ENCODE assay signal across 2 cellular contexts in the genomic region with DNA sequence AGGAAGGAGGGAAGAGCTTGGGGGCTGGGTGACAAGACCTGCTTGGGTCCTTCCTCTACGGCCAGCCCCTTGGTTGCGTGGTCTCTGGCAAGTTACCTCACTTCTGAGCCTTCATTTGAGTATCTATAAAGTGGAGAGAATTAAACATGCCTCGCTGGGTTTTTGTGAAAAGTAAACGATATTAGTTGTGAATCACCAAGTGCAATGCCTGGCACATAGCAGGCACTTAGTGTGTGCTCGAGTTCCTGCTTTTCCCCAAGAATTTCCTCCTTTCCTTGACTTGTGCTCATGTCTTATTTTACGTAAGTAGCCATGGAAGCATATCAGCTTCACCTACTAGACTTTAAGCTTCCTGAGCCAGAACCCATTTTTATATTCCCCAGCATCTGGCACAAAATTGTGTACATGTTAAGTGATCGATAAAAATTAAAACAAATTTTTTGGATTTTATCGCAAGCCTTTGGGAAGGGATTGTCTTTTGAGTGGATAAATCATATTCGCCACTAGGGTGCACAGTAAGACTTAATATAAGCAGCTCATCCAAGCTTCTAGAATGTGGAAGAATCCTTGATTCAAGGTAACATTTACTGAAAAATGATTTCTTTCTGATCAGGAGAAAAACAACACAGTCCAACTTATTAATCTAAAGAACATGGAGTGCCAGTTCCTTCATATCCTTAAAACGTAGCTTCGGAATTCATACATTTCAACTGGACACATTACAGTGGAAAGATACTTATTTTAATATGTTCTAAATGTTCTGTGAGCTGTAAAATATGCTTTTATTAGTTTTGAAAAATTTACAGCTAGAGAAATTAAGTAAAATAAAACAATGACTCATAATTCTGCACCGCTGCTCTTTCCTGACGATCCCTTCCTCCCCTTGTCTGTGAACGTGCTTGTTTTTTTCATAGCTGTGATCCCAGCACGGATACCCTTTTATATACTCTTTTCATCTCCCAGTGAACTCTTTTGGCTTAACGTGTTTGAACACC.
TF ChIP-seq lines count a peak whose summit lies in the region.

No MANE protein-coding gene starts in this region.

TF ChIP-seq in HCT116, 20 proteins besides CTCF, POLR2A, EP300 and RAD21 (continued from another document):
- no peak for TF ChIP-seq ELF1 (IDR thresholded peaks at IDR 0.05; ENCODE audit: borderline replicate concordance, low read depth)
- no peak for TF ChIP-seq CBX3 (IDR thresholded peaks at IDR 0.05; ENCODE audit: low read depth)
- TF ChIP-seq, protein P1, sequence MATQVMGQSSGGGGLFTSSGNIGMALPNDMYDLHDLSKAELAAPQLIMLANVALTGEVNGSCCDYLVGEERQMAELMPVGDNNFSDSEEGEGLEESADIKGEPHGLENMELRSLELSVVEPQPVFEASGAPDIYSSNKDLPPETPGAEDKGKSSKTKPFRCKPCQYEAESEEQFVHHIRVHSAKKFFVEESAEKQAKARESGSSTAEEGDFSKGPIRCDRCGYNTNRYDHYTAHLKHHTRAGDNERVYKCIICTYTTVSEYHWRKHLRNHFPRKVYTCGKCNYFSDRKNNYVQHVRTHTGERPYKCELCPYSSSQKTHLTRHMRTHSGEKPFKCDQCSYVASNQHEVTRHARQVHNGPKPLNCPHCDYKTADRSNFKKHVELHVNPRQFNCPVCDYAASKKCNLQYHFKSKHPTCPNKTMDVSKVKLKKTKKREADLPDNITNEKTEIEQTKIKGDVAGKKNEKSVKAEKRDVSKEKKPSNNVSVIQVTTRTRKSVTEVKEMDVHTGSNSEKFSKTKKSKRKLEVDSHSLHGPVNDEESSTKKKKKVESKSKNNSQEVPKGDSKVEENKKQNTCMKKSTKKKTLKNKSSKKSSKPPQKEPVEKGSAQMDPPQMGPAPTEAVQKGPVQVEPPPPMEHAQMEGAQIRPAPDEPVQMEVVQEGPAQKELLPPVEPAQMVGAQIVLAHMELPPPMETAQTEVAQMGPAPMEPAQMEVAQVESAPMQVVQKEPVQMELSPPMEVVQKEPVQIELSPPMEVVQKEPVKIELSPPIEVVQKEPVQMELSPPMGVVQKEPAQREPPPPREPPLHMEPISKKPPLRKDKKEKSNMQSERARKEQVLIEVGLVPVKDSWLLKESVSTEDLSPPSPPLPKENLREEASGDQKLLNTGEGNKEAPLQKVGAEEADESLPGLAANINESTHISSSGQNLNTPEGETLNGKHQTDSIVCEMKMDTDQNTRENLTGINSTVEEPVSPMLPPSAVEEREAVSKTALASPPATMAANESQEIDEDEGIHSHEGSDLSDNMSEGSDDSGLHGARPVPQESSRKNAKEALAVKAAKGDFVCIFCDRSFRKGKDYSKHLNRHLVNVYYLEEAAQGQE (IDR thresholded peaks at IDR 0.05; ENCODE audit: low read depth), result no peak
- TF ChIP-seq, protein P2, sequence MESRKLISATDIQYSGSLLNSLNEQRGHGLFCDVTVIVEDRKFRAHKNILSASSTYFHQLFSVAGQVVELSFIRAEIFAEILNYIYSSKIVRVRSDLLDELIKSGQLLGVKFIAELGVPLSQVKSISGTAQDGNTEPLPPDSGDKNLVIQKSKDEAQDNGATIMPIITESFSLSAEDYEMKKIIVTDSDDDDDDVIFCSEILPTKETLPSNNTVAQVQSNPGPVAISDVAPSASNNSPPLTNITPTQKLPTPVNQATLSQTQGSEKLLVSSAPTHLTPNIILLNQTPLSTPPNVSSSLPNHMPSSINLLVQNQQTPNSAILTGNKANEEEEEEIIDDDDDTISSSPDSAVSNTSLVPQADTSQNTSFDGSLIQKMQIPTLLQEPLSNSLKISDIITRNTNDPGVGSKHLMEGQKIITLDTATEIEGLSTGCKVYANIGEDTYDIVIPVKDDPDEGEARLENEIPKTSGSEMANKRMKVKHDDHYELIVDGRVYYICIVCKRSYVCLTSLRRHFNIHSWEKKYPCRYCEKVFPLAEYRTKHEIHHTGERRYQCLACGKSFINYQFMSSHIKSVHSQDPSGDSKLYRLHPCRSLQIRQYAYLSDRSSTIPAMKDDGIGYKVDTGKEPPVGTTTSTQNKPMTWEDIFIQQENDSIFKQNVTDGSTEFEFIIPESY (IDR thresholded peaks at IDR 0.05; ENCODE audit: extremely low read depth, insufficient replicate concordance, low read length), result no peak
- TF ChIP-seq JUND (IDR thresholded peaks at IDR 0.05), result no peak
- TF ChIP-seq, protein P3, sequence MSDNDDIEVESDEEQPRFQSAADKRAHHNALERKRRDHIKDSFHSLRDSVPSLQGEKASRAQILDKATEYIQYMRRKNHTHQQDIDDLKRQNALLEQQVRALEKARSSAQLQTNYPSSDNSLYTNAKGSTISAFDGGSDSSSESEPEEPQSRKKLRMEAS (IDR thresholded peaks at IDR 0.05), result no peak
- no peak for TF ChIP-seq YY1 (IDR thresholded peaks at IDR 0.05; ENCODE audit: extremely low read depth, insufficient replicate concordance, low read depth, low read length)
- no peak for TF ChIP-seq TCF7L2 (IDR thresholded peaks at IDR 0.05; ENCODE audit: borderline replicate concordance, extremely low read depth, insufficient read depth, insufficient read length)
- no peak for TF ChIP-seq EZH2 (IDR thresholded peaks at IDR 0.05)
- TF ChIP-seq ZFX (IDR thresholded peaks at IDR 0.05), result no peak

TF ChIP-seq in SK-N-SH, 30 proteins besides CTCF, POLR2A, EP300 and RAD21 (continued from another document):
- TF ChIP-seq, protein P4, sequence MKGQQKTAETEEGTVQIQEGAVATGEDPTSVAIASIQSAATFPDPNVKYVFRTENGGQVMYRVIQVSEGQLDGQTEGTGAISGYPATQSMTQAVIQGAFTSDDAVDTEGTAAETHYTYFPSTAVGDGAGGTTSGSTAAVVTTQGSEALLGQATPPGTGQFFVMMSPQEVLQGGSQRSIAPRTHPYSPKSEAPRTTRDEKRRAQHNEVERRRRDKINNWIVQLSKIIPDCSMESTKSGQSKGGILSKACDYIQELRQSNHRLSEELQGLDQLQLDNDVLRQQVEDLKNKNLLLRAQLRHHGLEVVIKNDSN (IDR thresholded peaks at IDR 0.05; ENCODE audit: borderline replicate concordance, low read depth), result no peak
- TF ChIP-seq SMC3 (IDR thresholded peaks at IDR 0.05; ENCODE audit: low read depth, low read length), result peak; percentile 60
- TF ChIP-seq SIN3A (IDR thresholded peaks at IDR 0.05; ENCODE audit: borderline replicate concordance, low read depth, low read length), result no peak
